ENCODE assay signal across 8 cellular contexts in the genomic region with DNA sequence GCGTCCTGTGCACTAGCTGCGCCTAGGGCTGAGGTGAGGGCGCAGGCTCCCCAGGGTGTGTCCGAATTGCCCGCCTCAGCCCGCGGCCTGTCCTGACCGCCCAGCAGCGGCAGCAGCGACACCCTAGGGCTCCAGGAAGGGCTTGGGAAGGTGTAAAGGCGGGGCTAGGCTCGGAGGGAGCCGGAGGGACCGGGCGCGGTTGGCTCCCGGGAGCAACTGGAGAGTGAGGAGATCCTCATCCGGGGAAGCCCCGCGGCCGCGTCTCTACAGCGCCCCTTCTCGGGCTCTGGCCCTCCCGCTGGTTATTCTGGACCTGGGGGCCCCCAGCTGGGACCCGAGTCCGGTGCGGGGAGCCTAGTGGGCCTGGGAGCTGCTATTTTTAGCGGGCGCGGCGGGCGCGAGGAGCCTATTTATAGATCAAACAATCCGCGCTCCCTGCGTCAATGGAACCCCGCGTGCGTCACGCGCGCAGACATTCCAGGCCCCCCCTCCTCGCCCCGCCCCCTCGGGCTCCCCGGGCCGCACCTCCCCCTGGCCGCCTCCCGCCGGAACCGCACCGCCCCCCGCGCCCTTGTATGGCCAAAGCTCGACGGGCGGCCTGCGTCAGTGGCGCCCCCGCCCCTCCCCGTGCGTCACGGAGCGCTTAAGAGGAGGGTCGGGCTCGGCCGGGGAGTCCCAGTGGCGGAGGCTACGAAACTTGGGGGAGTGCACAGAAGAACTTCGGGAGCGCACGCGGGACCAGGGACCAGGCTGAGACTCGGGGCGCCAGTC. TPM values are rescaled to one million over a fixed set of nuclear protein-coding genes. Genes with fewer than 3 reads are reported as not detected.
DNase-seq lines count a peak whose midpoint lies in the region; ATAC-seq and TF ChIP-seq lines count a peak whose summit lies in the region.

A gene (plus strand): TSS at position 672 of the 771 bp plus-strand sequence. CDS start 2,887 bp downstream, outside the sequence.

- ATAC-seq in HG02642 (IDR thresholded peaks at IDR 0.05; ENCODE audit: poor library complexity, unreplicated experiment) (peak; percentile 84), aorta (ENCODE audit: low FRiP score) (peak; percentile 93)

- H3K27me3 ChIP-seq in ascending aorta (no peaks in the 10 kb centered on the region), aorta (ENCODE audit: control insufficient read depth in 1 of 2, insufficient read depth in 2 of 2, low read length in 1 of 2) (no peaks in the 10 kb centered on the region)

- in situ Hi-C loops in GM13976 (cut with MboI; ENCODE audit: low sequenced_read_pairs, unreplicated experiment): no loop called here

- H3K4me3 ChIP-seq in ascending aorta (peak within 1 kb of the TSS; percentile 78 to 79), aorta (ENCODE audit: low read length in 2 of 2) (peak within 1 kb of the TSS; percentile 35 to 49)

- H3K9me3 ChIP-seq in ascending aorta: no peaks in the 10 kb centered on the region
- no peaks in the 10 kb centered on the region for H3K9me3 ChIP-seq in aorta (ENCODE audit: control insufficient read depth, low read length)

- H3K36me3 ChIP-seq in ascending aorta (peaks cover 18 to 46% of the 10 kb centered on the region in 2 donors), aorta (ENCODE audit: control insufficient read depth in 1 of 2, insufficient read depth in 2 of 2, low read length in 1 of 2) (peaks cover 0 to 3% of the 10 kb centered on the region in 2 donors)

- H3K4me1 ChIP-seq in ascending aorta (peaks cover 6 to 21% of the 10 kb centered on the region in 2 donors), aorta (ENCODE audit: control insufficient read depth in 1 of 2, insufficient read depth in 2 of 2, low read length in 2 of 2) (no peaks in the 10 kb centered on the region)

- intact Hi-C loops in ascending aorta (cut with DNase I) (loop anchor here (1.0 kb wide), 5 partner anchors 8 to 26 kb away; a partner anchor contains a TSS), aorta (cut with DNase I) (loop anchor here in 1 of 2 donors (1.0 to 2.0 kb wide), 2 partner anchors 18 to 26 kb away; no protein-coding TSS in a partner anchor)

- DNase-seq in GM13976 (ENCODE audit: low spot score) (peak; percentile 99), NCI-H1417 (lab: John Stamatoyannopoulos, UW) (peak; percentile 81 to 95 (median 95)), T-helper 22 cell (ENCODE audit: low read depth) (peak; percentile 99), ascending aorta (ENCODE audit: low spot score in 2 of 2) (peak; percentile 95 to 100), hepatic stellate cell (ENCODE audit: low spot score) (peak; percentile 99), retina (peak; percentile 85), aorta (peak; percentile 99)

- 1% methylated on average over 66 to 76 of the region's 76 CpGs for WGBS in aorta, 2 donors

- H3K27ac ChIP-seq in ascending aorta (peak within 1 kb of the TSS; percentile 96 to 98), aorta (ENCODE audit: low read depth in 1 of 2, low read length in 2 of 2) (peak within 1 kb of the TSS; percentile 93 to 97)

- TF ChIP-seq CTCF in GM13976 (IDR thresholded peaks at IDR 0.05; ENCODE audit: borderline replicate concordance, control extremely low read depth, extremely low read depth, insufficient read depth, missing control alignments) (no peak), ascending aorta (IDR thresholded peaks at IDR 0.05) (peak in 1 of 3 experiments; percentile 31)

RNA-seq across cellular contexts. Expression of the gene that starts here (rescaled TPM):
- total RNA-seq in ascending aorta (722 TPM), aorta (100 to 1,000 TPM; 175 to 677 TPM)
- 100 to 1,000 TPM in 1 of 2 donors, 10 to 100 TPM in 1; 48.2 to 392 TPM for polyA plus RNA-seq in aorta

Comparison
In these comparisons a context has a peak if more than half of its experiments do, and no peak if none do; other contexts are left out.
1. Peak in every context shown above with its lines: DNase-seq, ATAC-seq, H3K4me3 ChIP-seq and H3K27ac ChIP-seq.